Comparison of ENCODE assay signal across 29 cellular contexts in the genomic region with DNA sequence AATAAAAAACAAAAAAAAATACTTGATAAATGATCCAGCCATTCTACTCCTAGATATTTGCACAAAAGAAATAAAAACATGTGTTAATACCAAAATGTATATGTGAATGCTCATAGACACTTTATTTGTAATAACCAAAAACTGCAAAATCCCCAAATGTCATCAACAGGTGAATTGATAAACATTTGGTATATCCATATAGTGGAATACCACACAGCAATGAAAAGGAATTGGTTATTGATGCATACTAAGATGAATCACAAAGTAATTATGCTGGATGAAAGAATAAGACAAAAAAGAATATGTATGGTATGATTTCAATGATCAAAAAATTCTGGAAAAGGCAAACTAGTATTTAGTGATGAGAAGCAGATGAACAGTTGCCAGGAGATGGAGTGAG.
"Had no signal": no experiment of that assay in that cellular context is flagged by ENCODE, and none has a peak within 500 bp of the region (broad histone marks: within the 10 kb centered on the region; RNA-seq: fewer than 3 reads in every experiment).

No MANE protein-coding gene starts in this region.

- H3K27ac ChIP-seq: colonic mucosa, coronary artery, dorsolateral prefrontal cortex, epithelial cell of prostate, esophagus muscularis mucosa, esophagus squamous epithelium, foreskin keratinocyte, gastrocnemius medialis, gastroesophageal sphincter, heart left ventricle, heart right ventricle, hepatocyte had no signal

- H3K4me3 Mint-ChIP-seq: dendritic cell treated with granulocyte-macrophage colony-stimulating factor and Interleukin-4, amounts not matched to agents 40 ng/mL and 50 ng/mL, for 4 days; effector memory CD8-positive, alpha-beta T cell had no signal

- ATAC-seq: effector memory CD8-positive, alpha-beta T cell; esophagus mucosa; foreskin keratinocyte; gastrocnemius medialis; gastroesophageal sphincter; heart left ventricle; heart right ventricle had no signal

- H3K27me3 ChIP-seq: colonic mucosa, dorsolateral prefrontal cortex, esophagus squamous epithelium, foreskin keratinocyte, gastrocnemius medialis, gastroesophageal sphincter, heart left ventricle, heart right ventricle, hepatocyte had no signal

- H2AFZ ChIP-seq: hepatocyte had no signal

- H3K4me1 ChIP-seq: colonic mucosa, esophagus muscularis mucosa, esophagus squamous epithelium, foreskin keratinocyte, gastroesophageal sphincter had no signal

- H3K4me2 ChIP-seq: hepatocyte had no signal

- H3K9me3 Mint-ChIP-seq: dendritic cell treated with granulocyte-macrophage colony-stimulating factor and Interleukin-4, amounts not matched to agents 40 ng/mL and 50 ng/mL, for 4 days had no signal

- H3K9me3 ChIP-seq: colonic mucosa, esophagus muscularis mucosa, esophagus squamous epithelium, gastrocnemius medialis had no signal

- DNase-seq: colonic mucosa; cortex of kidney; dermis blood vessel endothelial cell; dorsolateral prefrontal cortex; effector CD4-positive, alpha-beta T cell; effector CD8-positive, alpha-beta T cell; effector memory CD4-positive, alpha-beta T cell; effector memory CD8-positive, alpha-beta T cell; erythroblast; esophagus squamous epithelium; foreskin fibroblast; foreskin keratinocyte; foreskin melanocyte; gastrocnemius medialis; glutamatergic neuron; head of caudate nucleus; heart left ventricle; heart right ventricle; hippocampal formation had no signal

- H3K79me2 ChIP-seq: hepatocyte had no signal

- H3K27ac Mint-ChIP-seq: dendritic cell treated with granulocyte-macrophage colony-stimulating factor and Interleukin-4, amounts not matched to agents 40 ng/mL and 50 ng/mL, for 4 days; effector memory CD8-positive, alpha-beta T cell had no signal

- H3K36me3 ChIP-seq: colonic mucosa, esophagus muscularis mucosa, esophagus squamous epithelium, gastrocnemius medialis, gastroesophageal sphincter, heart left ventricle, heart right ventricle had no signal

- H3K4me3 ChIP-seq: colonic mucosa, coronary artery, dorsolateral prefrontal cortex, esophagus muscularis mucosa, esophagus squamous epithelium, gastrocnemius medialis, gastroesophageal sphincter, heart left ventricle, heart right ventricle, hepatocyte had no signal

- FAIRE-seq: endometrium, endothelial cell of umbilical vein, frontal cortex had no signal
